In the genomic region with DNA sequence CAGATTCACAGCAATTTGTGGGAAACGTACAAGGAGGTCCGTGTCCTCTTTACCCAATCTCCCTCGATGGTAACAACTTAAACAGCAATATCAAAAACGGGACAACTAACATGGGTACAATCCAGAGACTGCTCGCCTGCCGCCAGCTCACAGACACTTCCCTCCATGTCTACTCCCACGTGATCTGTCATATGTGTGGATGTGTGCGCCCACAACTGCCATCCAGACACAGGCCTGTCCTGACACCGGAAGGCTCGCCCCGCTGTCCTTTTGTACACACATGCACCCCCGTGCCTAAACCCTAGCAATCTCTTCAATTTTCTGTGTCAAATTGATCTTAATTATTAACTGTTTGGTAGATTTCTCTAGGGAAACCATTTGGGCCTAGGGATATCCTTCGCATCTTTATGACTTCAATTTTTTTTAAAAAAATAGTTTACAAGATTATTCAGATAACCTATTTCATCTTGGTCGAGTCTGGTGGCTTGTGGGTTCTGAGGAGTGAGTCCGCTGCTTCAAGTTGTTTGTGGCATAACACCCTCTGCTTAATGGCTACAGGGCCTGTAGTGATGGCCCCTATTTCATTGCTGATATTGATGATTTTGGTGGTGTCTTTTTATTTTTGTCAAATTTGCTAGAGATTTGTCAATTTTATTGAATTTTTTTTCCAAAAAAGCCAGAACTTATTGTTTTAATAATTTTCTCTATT, we compare ENCODE assay signal across 26 cellular contexts.
DNase-seq lines count a peak whose midpoint lies in the region; ATAC-seq and TF ChIP-seq lines count a peak whose summit lies in the region.
"Had no signal": no experiment of that assay in that cellular context is flagged by ENCODE, and none has a peak within 500 bp of the region (broad histone marks: within the 10 kb centered on the region; RNA-seq: fewer than 3 reads in every experiment).

No MANE protein-coding gene starts in this region.

- H3K9me3 ChIP-seq in WERI-Rb-1 (ENCODE audit: severe bottlenecking) (peaks cover 6% of the 10 kb centered on the region), lower lobe of right lung (no peaks in the 10 kb centered on the region), upper lobe of right lung (no peaks in the 10 kb centered on the region), sigmoid colon (no peaks in the 10 kb centered on the region)
- H3K9me3 ChIP-seq: BE2C had no signal

- no peak for TF ChIP-seq POLR2A in sigmoid colon (IDR thresholded peaks at IDR 0.05)

- no peaks in the 10 kb centered on the region for H3K9me3 Mint-ChIP-seq in activated naive CD8-positive, alpha-beta T cell treated with anti-CD3 and anti-CD28 coated beads, Interleukin-2, amount 10 ng/mL, durations not matched to agents 7 days and 5 days
- H3K9me3 Mint-ChIP-seq in activated naive CD8-positive, alpha-beta T cell treated with anti-CD3 and anti-CD28 coated beads, Interleukin-2, amount 50 U/mL, for 24 hours: no peaks in the 10 kb centered on the region
- no peaks in the 10 kb centered on the region for H3K9me3 Mint-ChIP-seq in activated T-cell treated with anti-CD3 and anti-CD28 coated beads, Interleukin-2, amount 50 U/mL, for 72 hours
- H3K9me3 Mint-ChIP-seq: CD14-positive monocyte, IgD-negative memory B cell had no signal

- intact Hi-C loops in lower lobe of right lung (cut with DNase I) (no loop called here), upper lobe of right lung (cut with DNase I) (no loop called here), sigmoid colon (cut with DNase I) (no loop called here)

- POLR2A ChIA-PET in activated naive CD8-positive, alpha-beta T cell treated with anti-CD3 and anti-CD28 coated beads, Interleukin-2, amount 10 ng/mL, durations not matched to agents 7 days and 5 days (lab: Charles Lee): no interaction called here

- H3K27me3 ChIP-seq in WERI-Rb-1 (ENCODE audit: insufficient read depth, low read depth, severe bottlenecking) (no peaks in the 10 kb centered on the region), lower lobe of right lung (ENCODE audit: low read depth) (no peaks in the 10 kb centered on the region), upper lobe of right lung (no peaks in the 10 kb centered on the region), sigmoid colon (no peaks in the 10 kb centered on the region)
- H3K27me3 ChIP-seq: BE2C had no signal

- H3K27ac ChIP-seq in WERI-Rb-1 (peak overlapping the region; percentile 57; the same call in 1 of the 2 replicates), lower lobe of right lung (no peak overlapping the region), upper lobe of right lung (no peak overlapping the region), sigmoid colon (no peak overlapping the region)
- H3K27ac ChIP-seq: KMS-11 had no signal

- no peaks in the 10 kb centered on the region for H3K4me1 ChIP-seq in lower lobe of right lung
- no peaks in the 10 kb centered on the region for H3K4me1 ChIP-seq in upper lobe of right lung
- no peaks in the 10 kb centered on the region for H3K4me1 ChIP-seq in sigmoid colon
- H3K4me1 ChIP-seq: BE2C had no signal

- TF ChIP-seq CTCF in WERI-Rb-1 (IDR thresholded peaks at IDR 0.05; ENCODE audit: low read depth, low read length) (no peak), lower lobe of right lung (IDR thresholded peaks at IDR 0.05) (no peak), upper lobe of right lung (IDR thresholded peaks at IDR 0.05) (no peak), sigmoid colon (IDR thresholded peaks at IDR 0.05) (no peak)

- 94 to 95% methylated on average over 15 of the region's 15 CpGs for WGBS in sigmoid colon, 2 donors

- no peak overlapping the region for H3K27ac Mint-ChIP-seq in activated naive CD8-positive, alpha-beta T cell treated with anti-CD3 and anti-CD28 coated beads, Interleukin-2, amount 10 ng/mL, durations not matched to agents 7 days and 5 days
- H3K27ac Mint-ChIP-seq in activated naive CD8-positive, alpha-beta T cell treated with anti-CD3 and anti-CD28 coated beads, Interleukin-2, amount 50 U/mL, for 24 hours: no peak overlapping the region
- H3K27ac Mint-ChIP-seq in activated T-cell treated with anti-CD3 and anti-CD28 coated beads, Interleukin-2, amount 50 U/mL, for 72 hours: no peak overlapping the region

- peaks cover 2% of the 10 kb centered on the region for H3K27me3 Mint-ChIP-seq in activated naive CD8-positive, alpha-beta T cell treated with anti-CD3 and anti-CD28 coated beads, Interleukin-2, amount 10 ng/mL, durations not matched to agents 7 days and 5 days
- no peaks in the 10 kb centered on the region for H3K27me3 Mint-ChIP-seq in activated naive CD8-positive, alpha-beta T cell treated with anti-CD3 and anti-CD28 coated beads, Interleukin-2, amount 50 U/mL, for 24 hours
- no peaks in the 10 kb centered on the region for H3K27me3 Mint-ChIP-seq in activated T-cell treated with anti-CD3 and anti-CD28 coated beads, Interleukin-2, amount 50 U/mL, for 72 hours (ENCODE audit: low read depth)
- H3K27me3 Mint-ChIP-seq: IgD-negative memory B cell had no signal

- H3K36me3 Mint-ChIP-seq in activated naive CD8-positive, alpha-beta T cell treated with anti-CD3 and anti-CD28 coated beads, Interleukin-2, amount 10 ng/mL, durations not matched to agents 7 days and 5 days: peaks cover 18% of the 10 kb centered on the region
- H3K36me3 Mint-ChIP-seq in activated naive CD8-positive, alpha-beta T cell treated with anti-CD3 and anti-CD28 coated beads, Interleukin-2, amount 50 U/mL, for 24 hours (ENCODE audit: low read depth): peaks cover 15% of the 10 kb centered on the region
- peaks cover 5 to 6% of the 10 kb centered on the region in 2 donors for H3K36me3 Mint-ChIP-seq in activated T-cell treated with anti-CD3 and anti-CD28 coated beads, Interleukin-2, amount 50 U/mL, for 72 hours (ENCODE audit: insufficient read depth in 2 of 2)

- H3K4me3 ChIP-seq in WERI-Rb-1 (ENCODE audit: low read depth, low read length) (no peak overlapping the region), lower lobe of right lung (no peak overlapping the region), upper lobe of right lung (no peak overlapping the region), sigmoid colon (no peak overlapping the region)

- no peak for ATAC-seq in activated naive CD8-positive, alpha-beta T cell treated with anti-CD3 and anti-CD28 coated beads, Interleukin-2, amount 10 ng/mL, durations not matched to agents 7 days and 5 days (ENCODE audit: low read depth)
- ATAC-seq in activated naive CD8-positive, alpha-beta T cell treated with anti-CD3 and anti-CD28 coated beads, Interleukin-2, amount 50 U/mL, for 24 hours: no peak
- ATAC-seq in lower lobe of right lung (no peak), upper lobe of right lung (no peak), GM19324 (IDR thresholded peaks at IDR 0.05; ENCODE audit: low FRiP score, unreplicated experiment) (no peak)
- ATAC-seq in activated T-cell treated with anti-CD3 and anti-CD28 coated beads, Interleukin-2, amount 50 U/mL, for 72 hours (replicated peaks in 1 of 2): no peak
- ATAC-seq: PC-3 had no signal

- H3K4me1 Mint-ChIP-seq in activated naive CD8-positive, alpha-beta T cell treated with anti-CD3 and anti-CD28 coated beads, Interleukin-2, amount 10 ng/mL, durations not matched to agents 7 days and 5 days: peaks cover 8% of the 10 kb centered on the region
- peaks cover 13% of the 10 kb centered on the region for H3K4me1 Mint-ChIP-seq in activated naive CD8-positive, alpha-beta T cell treated with anti-CD3 and anti-CD28 coated beads, Interleukin-2, amount 50 U/mL, for 24 hours
- peaks cover 21% of the 10 kb centered on the region for H3K4me1 Mint-ChIP-seq in activated T-cell treated with anti-CD3 and anti-CD28 coated beads, Interleukin-2, amount 50 U/mL, for 72 hours (ENCODE audit: low read depth)

- DNase-seq in activated naive CD8-positive, alpha-beta T cell treated with anti-CD3 and anti-CD28 coated beads, Interleukin-2, amount 10 ng/mL, durations not matched to agents 7 days and 5 days: peak; percentile 5
- DNase-seq in activated naive CD8-positive, alpha-beta T cell treated with anti-CD3 and anti-CD28 coated beads, Interleukin-2, amount 50 U/mL, for 24 hours: no peak
- DNase-seq in WERI-Rb-1 (no peak), lower lobe of right lung (peak; percentile 41), upper lobe of right lung (peak; percentile 40), sigmoid colon (no peak)
- DNase-seq in activated T-cell treated with anti-CD3 and anti-CD28 coated beads, Interleukin-2, amount 50 U/mL, for 72 hours: no peak
- DNase-seq: 8988T; ACHN; BE2C; Calu3; DMS79 treated with DMSO at 0.1 percent for 48 hours; GF-D8; GOT3; HCEC 1CT; MM.1S; NCI-H2029; NCI-H446; NCI-H524 treated with DMSO at 0.1 percent for 48 hours; NCI-H774; NK-92 treated with Interleukin-12 subunit alpha and Interleukin-12 subunit beta, amount 100 ng/mL, for 24 hours; PC-3 had no signal

- peaks cover 16% of the 10 kb centered on the region for H3K36me3 ChIP-seq in WERI-Rb-1
- peaks cover 13% of the 10 kb centered on the region for H3K36me3 ChIP-seq in lower lobe of right lung
- H3K36me3 ChIP-seq in upper lobe of right lung: no peaks in the 10 kb centered on the region
- peaks cover 0 to 12% (median 0%) of the 10 kb centered on the region in 4 donors for H3K36me3 ChIP-seq in sigmoid colon

- no peak for TF ChIP-seq EP300 in sigmoid colon (IDR thresholded peaks at IDR 0.05)

- H3K4me3 Mint-ChIP-seq in activated naive CD8-positive, alpha-beta T cell treated with anti-CD3 and anti-CD28 coated beads, Interleukin-2, amount 10 ng/mL, durations not matched to agents 7 days and 5 days: no peak overlapping the region
- H3K4me3 Mint-ChIP-seq in activated naive CD8-positive, alpha-beta T cell treated with anti-CD3 and anti-CD28 coated beads, Interleukin-2, amount 50 U/mL, for 24 hours: no peak overlapping the region
- no peak overlapping the region for H3K4me3 Mint-ChIP-seq in activated T-cell treated with anti-CD3 and anti-CD28 coated beads, Interleukin-2, amount 50 U/mL, for 72 hours
- H3K4me3 Mint-ChIP-seq: CD14-positive monocyte, IgD-negative memory B cell had no signal

Comparison
In these comparisons a context has a peak if more than half of its experiments do, and no peak if none do; other contexts are left out.
1. DNase-seq: peak in activated naive CD8-positive, alpha-beta T cell treated with anti-CD3 and anti-CD28 coated beads, Interleukin-2, amount 10 ng/mL, durations not matched to agents 7 days and 5 days (single experiment), lower lobe of right lung (single experiment) and upper lobe of right lung (single experiment); none in activated naive CD8-positive, alpha-beta T cell treated with anti-CD3 and anti-CD28 coated beads, Interleukin-2, amount 50 U/mL, for 24 hours (single experiment), WERI-Rb-1 (single experiment), activated T-cell treated with anti-CD3 and anti-CD28 coated beads, Interleukin-2, amount 50 U/mL, for 72 hours (0 of 2) and sigmoid colon (single experiment).